In genomic region chr22:35205956-35206355, GRCh38 we compare ENCODE assay signal across 17 cellular contexts. TPM values are rescaled to one million over a fixed set of nuclear protein-coding genes. Genes with fewer than 3 reads are reported as not detected.
DNase-seq lines count a peak whose midpoint lies in the region; ATAC-seq, FAIRE-seq and TF ChIP-seq lines count a peak whose summit lies in the region.
"Had no signal": no experiment of that assay in that cellular context is flagged by ENCODE, and none has a peak within 500 bp of the region (broad histone marks: within the 10 kb centered on the region; RNA-seq: fewer than 3 reads in every experiment).

No MANE protein-coding gene starts in this region.

- no peak for TF ChIP-seq POLR2A in H54 (IDR thresholded peaks at IDR 0.05; ENCODE audit: low read depth, low read length)
- TF ChIP-seq POLR2A in GM18505 (IDR thresholded peaks at IDR 0.05; ENCODE audit: borderline replicate concordance, extremely low read depth, insufficient read depth, insufficient read length) = no peak

- ATAC-seq in omental fat pad (ENCODE audit: low FRiP score) = peak; percentile 59
- no peak for ATAC-seq in GM18505 (IDR thresholded peaks at IDR 0.05; ENCODE audit: unreplicated experiment)
- ATAC-seq in HG03342 (IDR thresholded peaks at IDR 0.05; ENCODE audit: unreplicated experiment) = no peak
- ATAC-seq: gastrocnemius medialis, T-cell had no signal

- no peak overlapping the region for H3K9ac ChIP-seq in fibroblast of lung (ENCODE audit: insufficient read depth, low read length)
- H3K9ac ChIP-seq: KMS-11 had no signal

- peak overlapping the region; percentile 54 for H3K4me2 ChIP-seq in fibroblast of lung (ENCODE audit: extremely low read depth, insufficient read depth, low read length)
- H3K4me2 ChIP-seq: KMS-11 had no signal

- FAIRE-seq in H54 (lab: Jason Lieb, UNC) = no peak

- no peaks in the 10 kb centered on the region for H3K36me3 ChIP-seq in fibroblast of lung (ENCODE audit: control insufficient read depth, insufficient read depth, low read length)
- H3K36me3 ChIP-seq: ascending aorta, gastrocnemius medialis, Peyer's patch had no signal

- DNase-seq in HCEC 1CT = peak; percentile 70
- peak; percentile 11 for DNase-seq in RPMI7951 (ENCODE audit: low read depth)
- peak; percentile 23 to 57 for DNase-seq in fibroblast of lung (ENCODE audit: low read depth in 2 of 2)
- no peak for DNase-seq in omental fat pad (ENCODE audit: low spot score)
- DNase-seq in HEK293T (ENCODE audit: extremely low spot score) = no peak
- no peak for DNase-seq in H54 (ENCODE audit: insufficient read length, low spot score)
- DNase-seq: activated B cell treated with CpG ODN at 0.5 μM for 24 hours, activated gamma-delta T cell treated with Interleukin-2 at 50 U/mL for 16 hours, gastrocnemius medialis, immature natural killer cell, NCI-H526 treated with DMSO at 0.1 percent for 48 hours, Peyer's patch, T-cell had no signal

- H4K20me1 ChIP-seq in fibroblast of lung (ENCODE audit: control insufficient read depth, extremely low read depth, insufficient read depth, low read length) = no peaks in the 10 kb centered on the region

- H3K9me3 ChIP-seq in fibroblast of lung (ENCODE audit: control insufficient read depth, insufficient read depth, low read depth, low read length) = no peaks in the 10 kb centered on the region
- H3K9me3 ChIP-seq: ascending aorta, gastrocnemius medialis, Peyer's patch had no signal

- H3K27ac ChIP-seq in fibroblast of lung (ENCODE audit: insufficient read depth, low read length) = no peak overlapping the region
- H3K27ac ChIP-seq: ascending aorta, gastrocnemius medialis, KMS-11 had no signal

- POLR2A ChIA-PET in HEK293T (lab: Yijun Ruan, JAX) = no interaction called here

- H2AFZ ChIP-seq in fibroblast of lung (ENCODE audit: low read length) = no peak overlapping the region

- CTCF ChIA-PET in HEK293T (lab: Yijun Ruan, JAX) = interaction anchor here (0.6 to 1.7 kb wide), 2 partner anchors 26 to 352 kb away, joined by 3 to 11 read pairs; no protein-coding TSS in a partner anchor

- TF ChIP-seq CTCF in fibroblast of lung (conservative IDR thresholded peaks at IDR 0.05 in 1 of 2, IDR thresholded peaks at IDR 0.05 in 1 of 2; ENCODE audit: low read depth in 1 of 2, low read length in 2 of 2) (no peak), omental fat pad (IDR thresholded peaks at IDR 0.05) (no peak)

- H3K79me2 ChIP-seq in fibroblast of lung (ENCODE audit: control insufficient read depth, insufficient read depth, low read length) = no peaks in the 10 kb centered on the region

- no peaks in the 10 kb centered on the region for H3K4me1 ChIP-seq in fibroblast of lung (ENCODE audit: control insufficient read depth, extremely low read depth, insufficient read depth, low read length)
- H3K4me1 ChIP-seq: ascending aorta, gastrocnemius medialis, Peyer's patch had no signal

- no peak overlapping the region for H3K4me3 ChIP-seq in fibroblast of lung (replicated peaks in 1 of 4; ENCODE audit: control extremely low read depth in 1 of 4, insufficient read depth in 1 of 4, low read depth in 3 of 4, low read length in 4 of 4)
- H3K4me3 ChIP-seq: ascending aorta, gastrocnemius medialis, Peyer's patch had no signal

- no peaks in the 10 kb centered on the region for H3K27me3 ChIP-seq in fibroblast of lung (ENCODE audit: control insufficient read depth, insufficient read depth, low read length)
- H3K27me3 ChIP-seq: ascending aorta, Peyer's patch had no signal

TF ChIP-seq in HEK293T, 16 proteins besides CTCF, POLR2A, EP300 and RAD21:
- TF ChIP-seq ARNT (IDR thresholded peaks at IDR 0.05) (no peak), FOXK2 (IDR thresholded peaks at IDR 0.05) (no peak), ELF4 (IDR thresholded peaks at IDR 0.05) (no peak), PKNOX1 (IDR thresholded peaks at IDR 0.05) (no peak), BHLHE40 (IDR thresholded peaks at IDR 0.05; ENCODE audit: borderline replicate concordance) (no peak), L3MBTL2 (conservative IDR thresholded peaks at IDR 0.05) (no peak), FOXM1 (IDR thresholded peaks at IDR 0.05; ENCODE audit: borderline replicate concordance) (no peak)

RNA-seq across cellular contexts. Expression of gene HMGXB4, which starts 51.3 kb away (rescaled TPM):
- 11.3 and 16.7 TPM in 2 replicates for total RNA-seq in RPMI7951 (2014; rRNA removed; shearing (Covaris generic))
- total RNA-seq in fibroblast of lung = 14.9 and 17.3 TPM in 2 replicates
- polyA plus RNA-seq in fibroblast of lung = 31.2 and 35.0 TPM in 2 replicates
- 19.5 and 19.7 TPM in 2 replicates for polyA plus RNA-seq in fibroblast of lung (2012)
- 8.8 and 20.5 TPM in 2 replicates for polyA minus RNA-seq in fibroblast of lung (ENCODE audit: low replicate concordance)
- 10 to 100 TPM; 10.9 to 17.8 (median 12.3) TPM for total RNA-seq in omental fat pad

Comparison
In these comparisons a context has a peak if more than half of its experiments do, and no peak if none do; other contexts are left out.
1. DNase-seq: peak in HCEC 1CT (single experiment), RPMI7951 (single experiment) and fibroblast of lung (2 of 2); none in omental fat pad (single experiment), HEK293T (single experiment) and H54 (single experiment).